ENCODE assay signal across 14 cellular contexts in genomic region chr1:55288245-55288644, GRCh38.
A peak's percentile ranks its signal among the peaks of the same experiment; 100 is the strongest.
DNase-seq lines count a peak whose midpoint lies in the region; ATAC-seq and TF ChIP-seq lines count a peak whose summit lies in the region.
"Had no signal": no experiment of that assay in that cellular context is flagged by ENCODE, and none has a peak within 500 bp of the region (broad histone marks: within the 10 kb centered on the region; RNA-seq: fewer than 3 reads in every experiment).

No MANE protein-coding gene starts in this region.

- no peaks in the 10 kb centered on the region for H3K9me3 ChIP-seq in left lung
- H3K9me3 ChIP-seq: SJSA1, upper lobe of left lung had no signal

- no peaks in the 10 kb centered on the region for H3K36me3 Mint-ChIP-seq in immature natural killer cell
- H3K36me3 Mint-ChIP-seq: activated naive CD8-positive, alpha-beta T cell; CD8-positive, alpha-beta T cell had no signal

- no peaks in the 10 kb centered on the region for H3K36me3 ChIP-seq in left lung
- H3K36me3 ChIP-seq: SJSA1, upper lobe of left lung had no signal

- H3K27ac Mint-ChIP-seq in immature natural killer cell: no peak overlapping the region
- H3K27ac Mint-ChIP-seq: activated naive CD8-positive, alpha-beta T cell; CD8-positive, alpha-beta T cell had no signal

- no peaks in the 10 kb centered on the region for H3K4me1 ChIP-seq in left lung
- H3K4me1 ChIP-seq: SJSA1, upper lobe of left lung had no signal

- peaks cover 0 to 2% (median 1%) of the 10 kb centered on the region in 3 donors for H3K27me3 Mint-ChIP-seq in immature natural killer cell (ENCODE audit: low read depth in 3 of 3)
- H3K27me3 Mint-ChIP-seq: activated naive CD8-positive, alpha-beta T cell had no signal

- ATAC-seq in left cardiac atrium: peak in 1 of 2 donors; percentile 25
- ATAC-seq in Right ventricle myocardium superior (ENCODE audit: poor library complexity): no peak
- ATAC-seq in HG02759 (IDR thresholded peaks at IDR 0.05; ENCODE audit: unreplicated experiment): peak; percentile 85
- ATAC-seq in left lung: no peak
- ATAC-seq: CD8-positive, alpha-beta T cell had no signal

- no peak overlapping the region for H3K4me3 ChIP-seq in left lung
- H3K4me3 ChIP-seq: SJSA1, upper lobe of left lung had no signal

- intact Hi-C loops in left cardiac atrium (cut with DNase I) (loop anchor here in 1 of 2 donors (5.0 kb wide), 1 partner anchor 49 kb away; no protein-coding TSS in a partner anchor), Right ventricle myocardium superior (cut with DNase I) (no loop called here), left lung (cut with DNase I) (loop anchor here in 1 of 2 donors (5.0 to 10.0 kb wide), 2 partner anchors 49 to 1297 kb away; no protein-coding TSS in a partner anchor)

- no peaks in the 10 kb centered on the region for H3K4me1 Mint-ChIP-seq in immature natural killer cell

- H3K27ac ChIP-seq in left lung: no peak overlapping the region
- H3K27ac ChIP-seq: SJSA1, upper lobe of left lung had no signal

- TF ChIP-seq CTCF in left lung (IDR thresholded peaks at IDR 0.05): no peak

- peak; percentile 30 for DNase-seq in left cardiac atrium
- DNase-seq in Right ventricle myocardium superior: no peak
- peak; percentile 75 for DNase-seq in NCI-H1436 (lab: John Stamatoyannopoulos, UW)
- DNase-seq in immature natural killer cell: no peak
- DNase-seq in left lung: no peak
- DNase-seq in inferior parietal cortex (ENCODE audit: extremely low spot score): no peak
- DNase-seq in effector CD8-positive, alpha-beta T cell (lab: John Stamatoyannopoulos, UW): no peak
- DNase-seq: CD8-positive, alpha-beta T cell; hypothalamus; IMR-90; upper lobe of left lung had no signal

- H3K9me3 Mint-ChIP-seq in immature natural killer cell: no peaks in the 10 kb centered on the region
- H3K9me3 Mint-ChIP-seq: CD8-positive, alpha-beta T cell had no signal

- H3K27me3 ChIP-seq in left lung: no peaks in the 10 kb centered on the region
- H3K27me3 ChIP-seq: SJSA1, upper lobe of left lung had no signal

- H3K4me3 Mint-ChIP-seq in immature natural killer cell: no peak overlapping the region
- H3K4me3 Mint-ChIP-seq: activated naive CD8-positive, alpha-beta T cell; CD8-positive, alpha-beta T cell had no signal

Comparison
In these comparisons a context has a peak if more than half of its experiments do, and no peak if none do; other contexts are left out.
1. DNase-seq: peak in left cardiac atrium (single experiment) and NCI-H1436 (single experiment); none in Right ventricle myocardium superior (single experiment), immature natural killer cell (0 of 3), left lung (0 of 2), inferior parietal cortex (single experiment) and effector CD8-positive, alpha-beta T cell (single experiment).